ENCODE assay signal across 19 cellular contexts in the genomic region with DNA sequence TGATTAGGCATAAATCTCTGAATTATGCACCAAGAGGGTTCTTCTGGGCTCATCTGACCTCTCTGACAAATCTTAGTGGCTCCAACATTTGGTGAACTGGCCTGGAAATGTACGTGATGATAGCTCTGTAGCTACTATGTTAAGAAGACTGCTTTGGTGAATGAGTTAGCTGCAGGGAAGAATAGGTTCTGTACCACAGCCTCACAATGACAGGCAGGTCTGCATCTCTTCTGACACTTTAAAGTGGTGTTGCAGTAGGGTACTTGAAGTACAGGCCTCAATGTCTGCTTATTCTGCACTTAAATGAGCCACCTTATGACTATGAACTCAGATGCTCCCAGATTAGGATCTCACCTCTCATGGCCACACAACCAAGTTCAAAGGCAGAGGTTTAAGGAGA. TPM values are rescaled to one million over a fixed set of nuclear protein-coding genes. Genes with fewer than 3 reads are reported as not detected.
"Had no signal": no experiment of that assay in that cellular context is flagged by ENCODE, and none has a peak within 500 bp of the region (broad histone marks: within the 10 kb centered on the region; RNA-seq: fewer than 3 reads in every experiment).

No MANE protein-coding gene starts in this region.

- H3K36me3 Mint-ChIP-seq: natural killer cell; stimulated activated naive B cell treated with anti-CD40 and anti-IgM and Interleukin-4, amounts not matched to agents 10 μg/mL and 1 μg/mL and 100 μg/mL, for 72 hours had no signal

- H3K9me3 ChIP-seq: gastrocnemius medialis, lower lobe of right lung, mucosa of descending colon had no signal

- DNase-seq: activated CD4-positive, alpha-beta T cell treated with anti-CD3 and anti-CD28 coated beads, Interleukin-2, amount 10 ng/mL, durations not matched to agents 7 days and 5 days; activated CD4-positive, CD25-positive, alpha-beta regulatory T cell; activated CD8-positive, alpha-beta memory T cell treated with anti-CD3 and anti-CD28 coated beads for 24 hours; activated naive CD4-positive, alpha-beta T cell treated with anti-CD3 and anti-CD28 coated beads, Interleukin-2, amount 50 U/mL, for 16 hours; amygdala; dorsolateral prefrontal cortex; gastrocnemius medialis; hypothalamus; kidney glomerular epithelial cell; lower lobe of right lung; mucosa of descending colon; natural killer cell; nucleus accumbens; SHP77 treated with DMSO at 0.1 percent for 48 hours; small intestine; stimulated activated naive B cell treated with anti-CD40 and anti-IgM and Interleukin-4, amounts not matched to agents 10 μg/mL and 1 μg/mL and 100 μg/mL, for 72 hours had no signal

- H3K27ac Mint-ChIP-seq: activated CD4-positive, alpha-beta T cell treated with anti-CD3 and anti-CD28 coated beads, Interleukin-2, amount 10 ng/mL, durations not matched to agents 7 days and 5 days; activated T-helper 17 cell treated with anti-CD3 and anti-CD28 coated beads, Interleukin-2, amount 50 U/mL, for 72 hours; natural killer cell; stimulated activated naive B cell treated with anti-CD40 and anti-IgM and Interleukin-4, amounts not matched to agents 10 μg/mL and 1 μg/mL and 100 μg/mL, for 72 hours had no signal

- H3K4me1 ChIP-seq: lower lobe of right lung had no signal

- H3K27ac ChIP-seq: dorsolateral prefrontal cortex, lower lobe of right lung had no signal

- H3K27me3 ChIP-seq: dorsolateral prefrontal cortex, gastrocnemius medialis had no signal

- H3K9me3 Mint-ChIP-seq: activated CD4-positive, alpha-beta T cell treated with anti-CD3 and anti-CD28 coated beads, Interleukin-2, amount 10 ng/mL, durations not matched to agents 7 days and 5 days; activated T-helper 17 cell treated with anti-CD3 and anti-CD28 coated beads, Interleukin-2, amount 50 U/mL, for 72 hours; natural killer cell; stimulated activated naive B cell treated with anti-CD40 and anti-IgM and Interleukin-4, amounts not matched to agents 10 μg/mL and 1 μg/mL and 100 μg/mL, for 72 hours had no signal

- H3K27me3 Mint-ChIP-seq: stimulated activated naive B cell treated with anti-CD40 and anti-IgM and Interleukin-4, amounts not matched to agents 10 μg/mL and 1 μg/mL and 100 μg/mL, for 72 hours had no signal

- H3K36me3 ChIP-seq: gastrocnemius medialis, lower lobe of right lung had no signal

- H3K4me3 ChIP-seq: dorsolateral prefrontal cortex, gastrocnemius medialis, lower lobe of right lung, mucosa of descending colon had no signal

- H3K4me1 Mint-ChIP-seq: activated CD4-positive, alpha-beta T cell treated with anti-CD3 and anti-CD28 coated beads, Interleukin-2, amount 10 ng/mL, durations not matched to agents 7 days and 5 days; activated T-helper 17 cell treated with anti-CD3 and anti-CD28 coated beads, Interleukin-2, amount 50 U/mL, for 72 hours; natural killer cell; stimulated activated naive B cell treated with anti-CD40 and anti-IgM and Interleukin-4, amounts not matched to agents 10 μg/mL and 1 μg/mL and 100 μg/mL, for 72 hours had no signal

- H3K4me3 Mint-ChIP-seq: activated CD4-positive, alpha-beta T cell treated with anti-CD3 and anti-CD28 coated beads, Interleukin-2, amount 10 ng/mL, durations not matched to agents 7 days and 5 days; activated T-helper 17 cell treated with anti-CD3 and anti-CD28 coated beads, Interleukin-2, amount 50 U/mL, for 72 hours; natural killer cell; stimulated activated naive B cell treated with anti-CD40 and anti-IgM and Interleukin-4, amounts not matched to agents 10 μg/mL and 1 μg/mL and 100 μg/mL, for 72 hours had no signal

- ATAC-seq: activated T-helper 17 cell treated with anti-CD3 and anti-CD28 coated beads, Interleukin-2, amount 50 U/mL, for 72 hours; esophagus mucosa; gastrocnemius medialis; lower lobe of right lung; mucosa of descending colon; natural killer cell; stimulated activated naive B cell treated with anti-CD40 and anti-IgM and Interleukin-4, amounts not matched to agents 10 μg/mL and 1 μg/mL and 100 μg/mL, for 72 hours had no signal

RNA-seq across cellular contexts. Expression of gene FGF7, which starts 7.0 kb away (rescaled TPM):
- total RNA-seq: activated CD4-positive, alpha-beta T cell treated with anti-CD3 and anti-CD28 coated beads, Interleukin-2, amount 10 ng/mL, durations not matched to agents 7 days and 5 days; activated T-helper 17 cell treated with anti-CD3 and anti-CD28 coated beads, Interleukin-2, amount 50 U/mL, for 72 hours; natural killer cell; pulmonary artery endothelial cell had no signal
